Comparison of ENCODE assay signal across 8 cellular contexts in genomic region chr6:158869604-158870417, GRCh38. TPM values are rescaled to one million over a fixed set of nuclear protein-coding genes. Genes with fewer than 3 reads are reported as not detected.
A peak's percentile ranks its signal among the peaks of the same experiment; 100 is the strongest.
DNase-seq lines count a peak whose midpoint lies in the region; ATAC-seq and TF ChIP-seq lines count a peak whose summit lies in the region.

No MANE protein-coding gene starts in this region.

- H3K9me3 Mint-ChIP-seq in activated T-helper 1 cell treated with anti-CD3 and anti-CD28 coated beads, Interleukin-12 subunit alpha, Interleukin-12 subunit beta, Interleukin-2, Interleukin-4 antibody, amounts not matched to agents 30 ng/mL and 10 ng/mL and 1 ng/mL, durations not matched to agents 14 hours and 24 hours and 36 hours, result no peaks in the 10 kb centered on the region
- H3K9me3 Mint-ChIP-seq in natural killer cell treated with Interleukin-12 subunit alpha and Interleukin-12 subunit beta and Interleukin-15 and Interleukin-18, amount 100 ng/mL, for 72 hours, result no peaks in the 10 kb centered on the region

- H3K4me3 Mint-ChIP-seq in activated T-helper 1 cell treated with anti-CD3 and anti-CD28 coated beads, Interleukin-12 subunit alpha, Interleukin-12 subunit beta, Interleukin-2, Interleukin-4 antibody, amounts not matched to agents 30 ng/mL and 10 ng/mL and 1 ng/mL, durations not matched to agents 14 hours and 24 hours and 36 hours, result peak overlapping the region; percentile 87
- H3K4me3 Mint-ChIP-seq in natural killer cell treated with Interleukin-12 subunit alpha and Interleukin-12 subunit beta and Interleukin-15 and Interleukin-18, amount 100 ng/mL, for 72 hours, result peak overlapping the region; percentile 90

- peaks cover 1% of the 10 kb centered on the region for H3K36me3 Mint-ChIP-seq in activated T-helper 1 cell treated with anti-CD3 and anti-CD28 coated beads, Interleukin-12 subunit alpha, Interleukin-12 subunit beta, Interleukin-2, Interleukin-4 antibody, amounts not matched to agents 30 ng/mL and 10 ng/mL and 1 ng/mL, durations not matched to agents 14 hours and 24 hours and 36 hours (ENCODE audit: low read depth)
- no peaks in the 10 kb centered on the region for H3K36me3 Mint-ChIP-seq in natural killer cell treated with Interleukin-12 subunit alpha and Interleukin-12 subunit beta and Interleukin-15 and Interleukin-18, amount 100 ng/mL, for 72 hours

- peak; percentile 80 to 90 for TF ChIP-seq POLR2A in Peyer's patch (IDR thresholded peaks at IDR 0.05)

- H3K27ac Mint-ChIP-seq in activated T-helper 1 cell treated with anti-CD3 and anti-CD28 coated beads, Interleukin-12 subunit alpha, Interleukin-12 subunit beta, Interleukin-2, Interleukin-4 antibody, amounts not matched to agents 30 ng/mL and 10 ng/mL and 1 ng/mL, durations not matched to agents 14 hours and 24 hours and 36 hours, result peak overlapping the region; percentile 99
- H3K27ac Mint-ChIP-seq in natural killer cell treated with Interleukin-12 subunit alpha and Interleukin-12 subunit beta and Interleukin-15 and Interleukin-18, amount 100 ng/mL, for 72 hours, result peak overlapping the region; percentile 95 to 99

- peaks cover 37% of the 10 kb centered on the region for H3K4me1 Mint-ChIP-seq in activated T-helper 1 cell treated with anti-CD3 and anti-CD28 coated beads, Interleukin-12 subunit alpha, Interleukin-12 subunit beta, Interleukin-2, Interleukin-4 antibody, amounts not matched to agents 30 ng/mL and 10 ng/mL and 1 ng/mL, durations not matched to agents 14 hours and 24 hours and 36 hours (ENCODE audit: low read depth)
- peaks cover 31 to 39% of the 10 kb centered on the region in 2 donors for H3K4me1 Mint-ChIP-seq in natural killer cell treated with Interleukin-12 subunit alpha and Interleukin-12 subunit beta and Interleukin-15 and Interleukin-18, amount 100 ng/mL, for 72 hours (ENCODE audit: low read depth in 2 of 2)

- TF ChIP-seq CTCF in Peyer's patch (IDR thresholded peaks at IDR 0.05) (peak in 5 of 6 experiments; percentile 31 to 71 (median 61)), fibroblast of mammary gland (conservative IDR thresholded peaks at IDR 0.05; ENCODE audit: control insufficient read depth, insufficient read depth, low read depth, low read length) (no peak)

- peak overlapping the region; percentile 59 for H3K4me3 ChIP-seq in Jurkat, Clone E6-1 (ENCODE audit: low read length)
- peak overlapping the region; percentile 32 to 54 (median 48) for H3K4me3 ChIP-seq in Peyer's patch
- H3K4me3 ChIP-seq in fibroblast of mammary gland (ENCODE audit: control insufficient read depth, low read depth, low read length), result peak overlapping the region; percentile 52

- ATAC-seq in GM21723 (IDR thresholded peaks at IDR 0.05; ENCODE audit: unreplicated experiment), result peak; percentile 95
- ATAC-seq in natural killer cell treated with Interleukin-12 subunit alpha and Interleukin-12 subunit beta and Interleukin-15 and Interleukin-18, amount 100 ng/mL, for 72 hours, result peak; percentile 95 to 96

- H3K9me3 ChIP-seq in Peyer's patch, result no peaks in the 10 kb centered on the region

- H3K27ac ChIP-seq in Peyer's patch, result peak overlapping the region; percentile 93 to 99 (median 95)

- peaks cover 0 to 16% (median 9%) of the 10 kb centered on the region in 4 donors for H3K4me1 ChIP-seq in Peyer's patch

- no peaks in the 10 kb centered on the region for H3K36me3 ChIP-seq in Peyer's patch

- H3K27me3 Mint-ChIP-seq in activated T-helper 1 cell treated with anti-CD3 and anti-CD28 coated beads, Interleukin-12 subunit alpha, Interleukin-12 subunit beta, Interleukin-2, Interleukin-4 antibody, amounts not matched to agents 30 ng/mL and 10 ng/mL and 1 ng/mL, durations not matched to agents 14 hours and 24 hours and 36 hours (ENCODE audit: insufficient read depth), result peaks cover 4% of the 10 kb centered on the region
- H3K27me3 Mint-ChIP-seq in natural killer cell treated with Interleukin-12 subunit alpha and Interleukin-12 subunit beta and Interleukin-15 and Interleukin-18, amount 100 ng/mL, for 72 hours, result peaks cover 0 to 2% of the 10 kb centered on the region in 2 donors

- H3K27me3 ChIP-seq in Peyer's patch, result no peaks in the 10 kb centered on the region

- intact Hi-C loops in activated T-helper 1 cell treated with anti-CD3 and anti-CD28 coated beads, Interleukin-12 subunit alpha, Interleukin-12 subunit beta, Interleukin-2, Interleukin-4 antibody, amounts not matched to agents 30 ng/mL and 10 ng/mL and 1 ng/mL, durations not matched to agents 14 hours and 24 hours and 36 hours (cut with micrococcal nuclease), result loop anchor here (1.0 to 5.0 kb wide), 6 partner anchors 9 to 221 kb away; no protein-coding TSS in a partner anchor

- DNase-seq in ELF-1 (ENCODE audit: low read depth, low spot score) (peak; percentile 94), Peyer's patch (peak; percentile 95 to 97 (median 97)), fibroblast of mammary gland (ENCODE audit: low read depth) (peak; percentile 95)
- peak; percentile 58 for DNase-seq in Jurkat, Clone E6-1 (ENCODE audit: low read depth, low spot score)
- DNase-seq in activated T-helper 1 cell treated with anti-CD3 and anti-CD28 coated beads, Interleukin-12 subunit alpha, Interleukin-12 subunit beta, Interleukin-2, Interleukin-4 antibody, amounts not matched to agents 30 ng/mL and 10 ng/mL and 1 ng/mL, durations not matched to agents 14 hours and 24 hours and 36 hours (ENCODE audit: low spot score), result peak; percentile 94
- peak; percentile 93 for DNase-seq in natural killer cell treated with Interleukin-12 subunit alpha and Interleukin-12 subunit beta and Interleukin-15 and Interleukin-18, amount 100 ng/mL, for 72 hours (ENCODE audit: low spot score)
- DNase-seq in stimulated activated naive CD4-positive, alpha-beta T cell treated with Interleukin-2 at 50 U/mL for 16 hours (lab: John Stamatoyannopoulos, UW), result peak; percentile 96

RNA-seq across cellular contexts. Expression of gene EZR, which starts 50.6 kb away (rescaled TPM):
- polyA plus RNA-seq in Jurkat, Clone E6-1 (2012; ENCODE audit: insufficient read depth, insufficient read length), result 104 TPM
- total RNA-seq in Peyer's patch, result 100 to 1,000 TPM; 201 to 515 (median 470) TPM
- 205 and 206 TPM in 2 replicates for total RNA-seq in activated T-helper 1 cell treated with anti-CD3 and anti-CD28 coated beads, Interleukin-12 subunit alpha, Interleukin-12 subunit beta, Interleukin-2, Interleukin-4 antibody, amounts not matched to agents 30 ng/mL and 10 ng/mL and 1 ng/mL, durations not matched to agents 14 hours and 24 hours and 36 hours
- total RNA-seq in natural killer cell treated with Interleukin-12 subunit alpha and Interleukin-12 subunit beta and Interleukin-15 and Interleukin-18, amount 100 ng/mL, for 72 hours, result 100 to 1,000 TPM in 1 of 2 donors, 10 to 100 TPM in 1; 71.0 to 135 TPM

Comparison
In these comparisons a context has a peak if more than half of its experiments do, and no peak if none do; other contexts are left out.
1. Peak in every context shown above with its lines: DNase-seq, ATAC-seq, H3K4me3 ChIP-seq and H3K27ac ChIP-seq.